Comparison of ENCODE assay signal across 12 cellular contexts in genomic region chr14:71588576-71589215, GRCh38.
"Had no signal": no experiment of that assay in that cellular context is flagged by ENCODE, and none has a peak within 500 bp of the region (broad histone marks: within the 10 kb centered on the region; RNA-seq: fewer than 3 reads in every experiment).

No MANE protein-coding gene starts in this region.

- H3K36me3 Mint-ChIP-seq: type B pancreatic cell had no signal

- H3K9me3 Mint-ChIP-seq: activated naive CD8-positive, alpha-beta T cell treated with anti-CD3 and anti-CD28 coated beads, Interleukin-2, amount 10 ng/mL, durations not matched to agents 7 days and 5 days; activated T-cell treated with anti-CD3 and anti-CD28 coated beads, Interleukin-2, amount 50 U/mL, for 4 hours; dendritic cell treated with granulocyte-macrophage colony-stimulating factor and Interleukin-4, amounts not matched to agents 40 ng/mL and 50 ng/mL, for 4 days; naive B cell; type B pancreatic cell had no signal

- H3K9ac ChIP-seq: parathyroid adenoma had no signal

- H3K36me3 ChIP-seq: ascending aorta had no signal

- H3K4me3 ChIP-seq: ascending aorta, skin epidermis had no signal

- H3K9me3 ChIP-seq: ascending aorta had no signal

- H3K27me3 ChIP-seq: ascending aorta had no signal

- H3K27ac ChIP-seq: ascending aorta, parathyroid adenoma had no signal

- H3K27ac Mint-ChIP-seq: activated naive CD8-positive, alpha-beta T cell treated with anti-CD3 and anti-CD28 coated beads, Interleukin-2, amount 10 ng/mL, durations not matched to agents 7 days and 5 days; dendritic cell treated with granulocyte-macrophage colony-stimulating factor and Interleukin-4, amounts not matched to agents 40 ng/mL and 50 ng/mL, for 4 days; type B pancreatic cell had no signal

- DNase-seq: activated gamma-delta T cell treated with Interleukin-2 at 50 U/mL for 16 hours; activated naive CD8-positive, alpha-beta T cell treated with anti-CD3 and anti-CD28 coated beads, Interleukin-2, amount 10 ng/mL, durations not matched to agents 7 days and 5 days; activated T-cell treated with anti-CD3 and anti-CD28 coated beads, Interleukin-2, amount 50 U/mL, for 4 hours; hippocampal formation; naive B cell; stimulated activated naive CD4-positive, alpha-beta T cell; substantia nigra had no signal

- H2AFZ ChIP-seq: parathyroid adenoma had no signal

- H3K4me3 Mint-ChIP-seq: activated naive CD8-positive, alpha-beta T cell treated with anti-CD3 and anti-CD28 coated beads, Interleukin-2, amount 10 ng/mL, durations not matched to agents 7 days and 5 days; activated T-cell treated with anti-CD3 and anti-CD28 coated beads, Interleukin-2, amount 50 U/mL, for 4 hours; dendritic cell treated with granulocyte-macrophage colony-stimulating factor and Interleukin-4, amounts not matched to agents 40 ng/mL and 50 ng/mL, for 4 days; type B pancreatic cell had no signal

- H3K27me3 Mint-ChIP-seq: activated naive CD8-positive, alpha-beta T cell treated with anti-CD3 and anti-CD28 coated beads, Interleukin-2, amount 10 ng/mL, durations not matched to agents 7 days and 5 days; naive B cell had no signal
